ENCODE assay signal across 1 cellular context in genomic region chr6:32838114-32838958, GRCh38.
A peak's percentile ranks its signal among the peaks of the same experiment; 100 is the strongest.
TF ChIP-seq lines count a peak whose summit lies in the region.

TSS of gene TAP2 (minus strand) at chr6:32838739. CDS start at chr6:32838233, 506 bp downstream.

TF ChIP-seq in K562, 482 proteins besides CTCF, POLR2A, EP300 and RAD21 (continued from another document and continues in another):
- TF ChIP-seq GATA2 (CRISPR knock-in tag; IDR thresholded peaks at IDR 0.05) (no peak), POLR2AphosphoS2 (IDR thresholded peaks at IDR 0.05; ENCODE audit: low read length) (no peak), ZNF395 (CRISPR knock-in tag; IDR thresholded peaks at IDR 0.05) (no peak), WHSC1 (IDR thresholded peaks at IDR 0.05; ENCODE audit: low read length) (no peak), TRIM25 (IDR thresholded peaks at IDR 0.05; ENCODE audit: borderline replicate concordance) (no peak), ZNF584 (CRISPR knock-in tag; IDR thresholded peaks at IDR 0.05; ENCODE audit: low read depth) (no peak), MBD2 (IDR thresholded peaks at IDR 0.05; ENCODE audit: borderline replicate concordance, low read depth) (no peak), ZNF79 (CRISPR knock-in tag; IDR thresholded peaks at IDR 0.05; ENCODE audit: low read depth) (no peak), KLF10 (CRISPR knock-in tag; IDR thresholded peaks at IDR 0.05) (no peak), RBM14 (IDR thresholded peaks at IDR 0.05; ENCODE audit: borderline replicate concordance, insufficient read depth, low read depth, low read length) (no peak), ZNF134 (CRISPR knock-in tag; conservative IDR thresholded peaks at IDR 0.05) (no peak), NCOA2 (IDR thresholded peaks at IDR 0.05; ENCODE audit: partially characterized antibody in 2 of 2) (no peak), MIER1 (IDR thresholded peaks at IDR 0.05; ENCODE audit: low read depth) (no peak), ZNF140 (CRISPR knock-in tag; IDR thresholded peaks at IDR 0.05) (no peak), ELF1 (tag; IDR thresholded peaks at IDR 0.05) (no peak), ATF2 (CRISPR knock-in tag; IDR thresholded peaks at IDR 0.05) (no peak), CEBPZ (IDR thresholded peaks at IDR 0.05; ENCODE audit: borderline replicate concordance, low read depth, low read length) (no peak), THRB (CRISPR knock-in tag; conservative IDR thresholded peaks at IDR 0.05) (no peak), MCM2 (IDR thresholded peaks at IDR 0.05; ENCODE audit: low read depth) (no peak), ESRRB (CRISPR knock-in tag; IDR thresholded peaks at IDR 0.05; ENCODE audit: borderline replicate concordance) (no peak), LEF1 (IDR thresholded peaks at IDR 0.05) (no peak), IRF2 (CRISPR knock-in tag; IDR thresholded peaks at IDR 0.05) (peak; percentile 100), CBX2 (IDR thresholded peaks at IDR 0.05; ENCODE audit: insufficient read depth, low read length, poor library complexity, severe bottlenecking) (no peak), ELK1 (CRISPR knock-in tag; IDR thresholded peaks at IDR 0.05) (no peak), E2F6 (IDR thresholded peaks at IDR 0.05; ENCODE audit: borderline replicate concordance in 1 of 2, extremely low read depth in 1 of 2, insufficient read depth in 1 of 2, insufficient read length in 1 of 2, low read depth in 1 of 2, low read length in 1 of 2, poor library complexity in 1 of 2, severe bottlenecking in 1 of 2) (peak; percentile 14 to 45), BRCA1 (IDR thresholded peaks at IDR 0.05) (no peak), BRCA1 (CRISPR knock-in tag; IDR thresholded peaks at IDR 0.05) (no peak), CBFB (CRISPR knock-in tag; IDR thresholded peaks at IDR 0.05) (no peak), ZBTB34 (CRISPR knock-in tag; IDR thresholded peaks at IDR 0.05) (no peak), ZNF407 (IDR thresholded peaks at IDR 0.05; ENCODE audit: low read depth) (no peak), MBD1 (CRISPR knock-in tag; IDR thresholded peaks at IDR 0.05) (no peak), HMG20A (CRISPR knock-in tag; conservative IDR thresholded peaks at IDR 0.05) (no peak), CREM (IDR thresholded peaks at IDR 0.05; ENCODE audit: low read depth) (peak; percentile 55; the same call in 1 of the 2 replicates), ZNF212 (CRISPR knock-in tag; IDR thresholded peaks at IDR 0.05) (no peak)
